ENCODE assay signal across 8 cellular contexts in genomic region chr3:192409838-192410683, GRCh38.
DNase-seq lines count a peak whose midpoint lies in the region; ATAC-seq and TF ChIP-seq lines count a peak whose summit lies in the region.

No MANE protein-coding gene starts in this region.

- no CpG with 5 or more reads among the region's 53 CpGs for WGBS in iPS DF 6.9 (ENCODE audit: insufficient coverage, insufficient read length)

- H3K9ac ChIP-seq in SK-N-MC (ENCODE audit: insufficient read length) = peak overlapping the region; percentile 52

- intact Hi-C loops in Caco-2 (cut with micrococcal nuclease; ENCODE audit: unreplicated experiment) = no loop called here

- TF ChIP-seq CTCF in GM23338 (conservative IDR thresholded peaks at IDR 0.05; ENCODE audit: low read depth in 2 of 2) = peak in 1 of 2 experiments; percentile 29; a peak in 2 of 4 replicates
- TF ChIP-seq CTCF in Caco-2 (IDR thresholded peaks at IDR 0.05; ENCODE audit: insufficient read depth in 1 of 2, low read depth in 1 of 2, low read length in 1 of 2, severe bottlenecking in 1 of 2, unreplicated experiment in 1 of 2) = no peak

- no peaks in the 10 kb centered on the region for H3K9me2 ChIP-seq in GM23338 (ENCODE audit: insufficient read depth)

- H3K79me2 ChIP-seq in GM23338 (replicated peaks; ENCODE audit: insufficient read depth) = no peaks in the 10 kb centered on the region

- H3K4me3 ChIP-seq in GM23338 (peak overlapping the region; percentile 86), SK-N-MC (peak overlapping the region; percentile 92), iPS DF 6.9 (ENCODE audit: low read length) (peak overlapping the region; percentile 97), skin epidermis (peak overlapping the region; percentile 19 to 49 (median 33)), Caco-2 (ENCODE audit: low read depth, low read length) (no peak overlapping the region)

- ATAC-seq in GM23338 = peak; percentile 45
- no peak for ATAC-seq in activated CD8-positive, alpha-beta T cell treated with anti-CD3 and anti-CD28 coated beads, Interleukin-2, amount 10 ng/mL, durations not matched to agents 7 days and 5 days

- H3K27me3 ChIP-seq in GM23338 (ENCODE audit: insufficient read depth) (peaks cover 95% of the 10 kb centered on the region), iPS DF 6.9 (ENCODE audit: control insufficient read depth, insufficient read depth, low read length) (peaks cover 15% of the 10 kb centered on the region; the same call in 1 of the 2 replicates), Caco-2 (replicated peaks; ENCODE audit: control insufficient read depth, insufficient read depth, low read length) (no peaks in the 10 kb centered on the region)

- CTCF ChIA-PET in activated CD8-positive, alpha-beta T cell treated with anti-CD3 and anti-CD28 coated beads, Interleukin-2, amount 10 ng/mL, durations not matched to agents 7 days and 5 days (lab: Charles Lee) = no interaction called here
- CTCF ChIA-PET in Caco-2 (lab: Charles Lee) = no interaction called here

- H3F3A ChIP-seq in GM23338 (replicated peaks; ENCODE audit: low read depth) = no peaks in the 10 kb centered on the region

- H3K36me3 Mint-ChIP-seq in GM23338 (ENCODE audit: low read depth) = peaks cover 5% of the 10 kb centered on the region; the same call in 1 of the 3 replicates
- no peaks in the 10 kb centered on the region for H3K36me3 Mint-ChIP-seq in activated CD8-positive, alpha-beta T cell treated with anti-CD3 and anti-CD28 coated beads, Interleukin-2, amount 10 ng/mL, durations not matched to agents 7 days and 5 days (ENCODE audit: low read depth)
- H3K36me3 Mint-ChIP-seq in Caco-2 (ENCODE audit: insufficient read depth, unreplicated experiment) = no peaks in the 10 kb centered on the region

- H3K4me1 ChIP-seq in GM23338 (ENCODE audit: insufficient read depth) = peaks cover 42% of the 10 kb centered on the region
- peaks cover 2% of the 10 kb centered on the region; the same call in 1 of the 2 replicates for H3K4me1 ChIP-seq in iPS DF 6.9 (ENCODE audit: control insufficient read depth, insufficient read depth, low read length)
- H3K4me1 ChIP-seq in Caco-2 = no peaks in the 10 kb centered on the region

- BruUV-seq in Caco-2 (replicated peaks; lab: Mats Ljungman, UMichigan) = no TSS peak

- peak overlapping the region; percentile 79 for H3K4me3 Mint-ChIP-seq in GM23338
- H3K4me3 Mint-ChIP-seq in activated CD8-positive, alpha-beta T cell treated with anti-CD3 and anti-CD28 coated beads, Interleukin-2, amount 10 ng/mL, durations not matched to agents 7 days and 5 days = no peak overlapping the region
- no peak overlapping the region for H3K4me3 Mint-ChIP-seq in Caco-2 (ENCODE audit: unreplicated experiment)

- H3K4me2 ChIP-seq in GM23338 = peak overlapping the region; percentile 95

- peaks cover 31% of the 10 kb centered on the region for H3K27me3 Mint-ChIP-seq in GM23338 (ENCODE audit: insufficient read depth, low read depth, poor library complexity)
- peaks cover 47% of the 10 kb centered on the region for H3K27me3 Mint-ChIP-seq in activated CD8-positive, alpha-beta T cell treated with anti-CD3 and anti-CD28 coated beads, Interleukin-2, amount 10 ng/mL, durations not matched to agents 7 days and 5 days (ENCODE audit: low read depth)
- H3K27me3 Mint-ChIP-seq in Caco-2 (ENCODE audit: insufficient read depth, unreplicated experiment) = peaks cover 4% of the 10 kb centered on the region

- H2AFZ ChIP-seq in GM23338 = peak overlapping the region; percentile 93

- H3K9me3 ChIP-seq in SK-N-MC (ENCODE audit: low read depth, low read length) (no peaks in the 10 kb centered on the region), iPS DF 6.9 (ENCODE audit: control insufficient read depth, insufficient read depth, low read length) (no peaks in the 10 kb centered on the region), Caco-2 (no peaks in the 10 kb centered on the region)

- DNase-seq in AG20443 (ENCODE audit: low spot score) (peak; percentile 27), GM23338 (ENCODE audit: low spot score) (peak; percentile 72), SK-N-MC (ENCODE audit: low read depth, low spot score) (no peak), iPS DF 6.9 (ENCODE audit: low read depth, low spot score) (no peak), T1000 (lab: John Stamatoyannopoulos, UW) (no peak), Caco-2 (no peak)
- DNase-seq in activated CD8-positive, alpha-beta T cell treated with anti-CD3 and anti-CD28 coated beads, Interleukin-2, amount 10 ng/mL, durations not matched to agents 7 days and 5 days = no peak

- 0 out of 2 replicates have a peak, but pooled peaks cover 3% of the 10 kb centered on the region for H4K20me1 ChIP-seq in GM23338 (replicated peaks; ENCODE audit: insufficient read depth)

- H3K9me3 Mint-ChIP-seq in GM23338 (no peaks in the 10 kb centered on the region), Caco-2 (ENCODE audit: unreplicated experiment) (peaks cover 13% of the 10 kb centered on the region)
- no peaks in the 10 kb centered on the region for H3K9me3 Mint-ChIP-seq in activated CD8-positive, alpha-beta T cell treated with anti-CD3 and anti-CD28 coated beads, Interleukin-2, amount 10 ng/mL, durations not matched to agents 7 days and 5 days (ENCODE audit: insufficient read depth)

- no peaks in the 10 kb centered on the region for H3K36me3 ChIP-seq in GM23338 (ENCODE audit: insufficient read depth)
- no peaks in the 10 kb centered on the region for H3K36me3 ChIP-seq in SK-N-MC (ENCODE audit: insufficient read depth, low read length)
- no peaks in the 10 kb centered on the region for H3K36me3 ChIP-seq in iPS DF 6.9 (ENCODE audit: control insufficient read depth, insufficient read depth, low read length)
- H3K36me3 ChIP-seq in Caco-2 (ENCODE audit: control insufficient read depth, insufficient read depth, low read length) = no peaks in the 10 kb centered on the region

- POLR2A ChIA-PET in activated CD8-positive, alpha-beta T cell treated with anti-CD3 and anti-CD28 coated beads, Interleukin-2, amount 10 ng/mL, durations not matched to agents 7 days and 5 days (lab: Charles Lee) = no interaction called here
- POLR2A ChIA-PET in Caco-2 (lab: Charles Lee) = no interaction called here

- H3K4me1 Mint-ChIP-seq in GM23338 (peaks cover 58% of the 10 kb centered on the region), Caco-2 (ENCODE audit: low read depth, unreplicated experiment) (no peaks in the 10 kb centered on the region)
- H3K4me1 Mint-ChIP-seq in activated CD8-positive, alpha-beta T cell treated with anti-CD3 and anti-CD28 coated beads, Interleukin-2, amount 10 ng/mL, durations not matched to agents 7 days and 5 days (ENCODE audit: low read depth) = no peaks in the 10 kb centered on the region

- H3K27ac Mint-ChIP-seq in GM23338 (no peak overlapping the region), Caco-2 (ENCODE audit: unreplicated experiment) (no peak overlapping the region)
- no peak overlapping the region for H3K27ac Mint-ChIP-seq in activated CD8-positive, alpha-beta T cell treated with anti-CD3 and anti-CD28 coated beads, Interleukin-2, amount 10 ng/mL, durations not matched to agents 7 days and 5 days

- H3K27ac ChIP-seq in GM23338 (ENCODE audit: low read depth) = no peak overlapping the region
- no peak overlapping the region for H3K27ac ChIP-seq in SK-N-MC
- H3K27ac ChIP-seq in iPS DF 6.9 (ENCODE audit: low read length) = no peak overlapping the region
- H3K27ac ChIP-seq in skin epidermis = no peak overlapping the region

TF ChIP-seq in GM23338, 12 proteins besides CTCF, POLR2A, EP300 and RAD21:
- TF ChIP-seq CREB1 (CRISPR knock-in tag; IDR thresholded peaks at IDR 0.05; ENCODE audit: low read depth) (peak; percentile 61), NANOG (IDR thresholded peaks at IDR 0.05; ENCODE audit: borderline replicate concordance) (no peak)
TF ChIP-seq in GM23338: peak in this region for 1.

Comparison
In these comparisons a context has a peak if more than half of its experiments do, and no peak if none do; other contexts are left out.
1. DNase-seq: peak in AG20443 (single experiment) and GM23338 (single experiment); none in SK-N-MC (single experiment), iPS DF 6.9 (single experiment), activated CD8-positive, alpha-beta T cell treated with anti-CD3 and anti-CD28 coated beads, Interleukin-2, amount 10 ng/mL, durations not matched to agents 7 days and 5 days (single experiment), T1000 (single experiment) and Caco-2 (0 of 2).